Comparison of ENCODE assay signal across 9 cellular contexts in the genomic region with DNA sequence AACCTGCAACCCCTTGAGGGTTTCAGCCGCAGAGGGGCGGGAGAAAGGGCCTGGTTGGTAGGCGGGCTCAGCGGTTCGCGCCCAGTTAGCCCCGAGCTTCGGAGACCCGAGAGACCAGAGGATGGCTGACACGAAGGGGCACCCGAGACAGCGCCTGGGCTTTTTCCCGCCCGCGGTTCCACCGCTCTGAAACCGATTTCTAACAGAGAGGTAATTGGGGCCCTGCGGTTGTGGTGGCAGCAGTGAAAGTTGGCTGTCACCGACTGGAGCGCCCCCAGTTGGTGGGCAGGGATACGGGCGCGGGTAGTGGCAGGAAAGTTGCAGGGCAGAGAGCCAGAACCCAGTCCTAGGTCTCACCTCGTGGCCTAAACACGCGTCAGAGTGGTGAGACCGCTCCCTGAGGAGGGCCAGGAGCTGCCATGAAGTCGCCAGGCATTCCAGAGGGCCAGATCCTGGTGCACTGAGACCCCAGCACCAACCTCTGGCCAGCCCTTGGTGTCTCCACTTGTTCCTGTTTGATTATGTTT. TPM values are rescaled to one million over a fixed set of nuclear protein-coding genes. Genes with fewer than 3 reads are reported as not detected.
DNase-seq lines count a peak whose midpoint lies in the region; ATAC-seq, FAIRE-seq and TF ChIP-seq lines count a peak whose summit lies in the region.
"Had no signal": no experiment of that assay in that cellular context is flagged by ENCODE, and none has a peak within 500 bp of the region (broad histone marks: within the 10 kb centered on the region; RNA-seq: fewer than 3 reads in every experiment).

No MANE protein-coding gene starts in this region.

- H3K9ac ChIP-seq in endothelial cell of umbilical vein (replicated peaks; ENCODE audit: extremely low read depth, insufficient read depth, low read length) (peak overlapping the region; percentile 76), muscle layer of colon (ENCODE audit: low read length) (peak overlapping the region; percentile 67)

- H3K36me3 ChIP-seq in endothelial cell of umbilical vein (ENCODE audit: control insufficient read depth in 2 of 2, extremely low read depth in 1 of 2, insufficient read depth in 2 of 2, low read length in 2 of 2) (peaks cover 7 to 11% of the 10 kb centered on the region in 2 experiments), muscle layer of colon (ENCODE audit: insufficient read depth, low read length) (peaks cover 8% of the 10 kb centered on the region)

- no peaks in the 10 kb centered on the region for H3K79me2 ChIP-seq in endothelial cell of umbilical vein (ENCODE audit: control insufficient read depth, insufficient read depth, low read length)

- POLR2A ChIA-PET in endothelial cell of umbilical vein (lab: Charles Lee): interaction anchor here (0.6 to 1.5 kb wide), 2 partner anchors 23 to 88 kb away, joined by 3 to 4 read pairs; a partner anchor contains a TSS

- peak; percentile 62 for ATAC-seq in GM19438 (IDR thresholded peaks at IDR 0.05; ENCODE audit: low read depth, unreplicated experiment)
- ATAC-seq in HG03571 (IDR thresholded peaks at IDR 0.05; ENCODE audit: unreplicated experiment): peak; percentile 57

- no peaks in the 10 kb centered on the region for H4K20me1 ChIP-seq in endothelial cell of umbilical vein (replicated peaks; ENCODE audit: control insufficient read depth, extremely low read depth, insufficient read depth, low read length)

- H3K27me3 ChIP-seq in endothelial cell of umbilical vein (ENCODE audit: control insufficient read depth in 2 of 2, insufficient read depth in 2 of 2, low read length in 2 of 2): no peaks in the 10 kb centered on the region
- no peaks in the 10 kb centered on the region for H3K27me3 ChIP-seq in muscle layer of colon (ENCODE audit: control insufficient read depth in 1 of 2, insufficient read depth in 2 of 2, low read length in 2 of 2)

- DNase-seq in CD1c-positive myeloid dendritic cell (ENCODE audit: extremely low spot score): peak; percentile 83
- peak; percentile 83 for DNase-seq in NOMO-1 treated with DMSO at 0.1 percent for 48 hours (lab: John Stamatoyannopoulos, UW; ENCODE audit: unreplicated experiment)
- peak; percentile 81 for DNase-seq in activated CD8-positive, alpha-beta memory T cell treated with anti-CD3 and anti-CD28 coated beads, Interleukin-2, amount 50 U/mL, for 4 hours
- peak; percentile 87 for DNase-seq in endothelial cell of umbilical vein (ENCODE audit: low read depth, low spot score)
- peak; percentile 60 to 76 for DNase-seq in stimulated activated CD8-positive, alpha-beta memory T cell treated with anti-CD3 and anti-CD28 coated beads, Interleukin-7, amount 100 ng/mL, for 4 hours (ENCODE audit: low read depth in 2 of 2)

- H3K9me3 ChIP-seq in endothelial cell of umbilical vein (replicated peaks; ENCODE audit: control insufficient read depth, insufficient read depth, low read length): no peaks in the 10 kb centered on the region
- H3K9me3 ChIP-seq in muscle layer of colon (ENCODE audit: low read length): no peaks in the 10 kb centered on the region

- peak overlapping the region; percentile 88 for H3K4me2 ChIP-seq in endothelial cell of umbilical vein (ENCODE audit: insufficient read depth, low read length)

- H3K9me1 ChIP-seq in endothelial cell of umbilical vein (replicated peaks; ENCODE audit: control insufficient read depth, extremely low read depth, insufficient read depth, low read length): no peaks in the 10 kb centered on the region

- H3K4me3 ChIP-seq in endothelial cell of umbilical vein (replicated peaks in 1 of 3; ENCODE audit: insufficient read depth in 1 of 3, low read depth in 1 of 3, low read length in 3 of 3) (peak overlapping the region; percentile 56 to 76 (median 61)), muscle layer of colon (ENCODE audit: low read depth in 1 of 2, low read length in 2 of 2) (peak overlapping the region; percentile 60 to 69)

- intact Hi-C loops in endothelial cell of umbilical vein (cut with micrococcal nuclease): loop anchor here (1.0 kb wide), 1 partner anchor 15 kb away; a partner anchor contains a TSS

- dilution Hi-C loops in endothelial cell of umbilical vein (cut with MboI; ENCODE audit: extremely low pct_ligation_motif_present, low sequenced_read_pairs): no loop called here

- TSS peak; percentile 34 for BruUV-seq in endothelial cell of umbilical vein (replicated peaks; lab: Mats Ljungman, UMichigan)

- no peak for TF ChIP-seq POLR2A in endothelial cell of umbilical vein (IDR thresholded peaks at IDR 0.05; ENCODE audit: low read depth, low read length)

- H3K4me1 ChIP-seq in endothelial cell of umbilical vein (ENCODE audit: control insufficient read depth, extremely low read depth, insufficient read depth, low read length): peaks cover 3% of the 10 kb centered on the region
- H3K4me1 ChIP-seq in muscle layer of colon (ENCODE audit: insufficient read depth, low read length): peaks cover 7% of the 10 kb centered on the region

- no peak for FAIRE-seq in endothelial cell of umbilical vein (lab: Jason Lieb, UNC)

- peak; percentile 77 to 89 for TF ChIP-seq CTCF in endothelial cell of umbilical vein (IDR thresholded peaks at IDR 0.05; ENCODE audit: extremely low read depth in 1 of 2, insufficient read depth in 1 of 2, low read depth in 1 of 2, low read length in 2 of 2)

- CTCF ChIA-PET in endothelial cell of umbilical vein (lab: Charles Lee): interaction anchor here (0.6 to 2.8 kb wide), 9 partner anchors 9 to 301 kb away, joined by 3 to 24 read pairs (median 4); a partner anchor contains a TSS

- H2AFZ ChIP-seq in endothelial cell of umbilical vein (ENCODE audit: low read depth, low read length): peak overlapping the region; percentile 96

- H3K27ac ChIP-seq in endothelial cell of umbilical vein (ENCODE audit: insufficient read depth, low read depth, low read length): peak overlapping the region; percentile 48
- peak overlapping the region; percentile 81 for H3K27ac ChIP-seq in muscle layer of colon (ENCODE audit: low read depth, low read length)
- H3K27ac ChIP-seq: VCaP had no signal

TF ChIP-seq in endothelial cell of umbilical vein, 7 proteins besides CTCF, POLR2A, EP300 and RAD21:
- TF ChIP-seq EZH2 (IDR thresholded peaks at IDR 0.05; ENCODE audit: borderline replicate concordance, low read depth, low read length, severe bottlenecking) (no peak), POLR2AphosphoS5 (IDR thresholded peaks at IDR 0.05; ENCODE audit: insufficient read depth, low read depth, low read length) (peak; percentile 27)
TF ChIP-seq in endothelial cell of umbilical vein: peak in this region for 1.

RNA-seq across cellular contexts. Expression of a gene that starts 0.6 kb away (rescaled TPM):
- 2.4 and 3.6 TPM in 2 replicates for total RNA-seq in endothelial cell of umbilical vein
- 2.9 and 3.1 TPM in 2 replicates for polyA plus RNA-seq in endothelial cell of umbilical vein
- 1.7 and 1.8 TPM in 2 replicates for polyA plus RNA-seq in endothelial cell of umbilical vein (2011; cell fraction: cytosol; rRNA removed)
- 4.1 and 7.0 TPM in 2 replicates for polyA plus RNA-seq in endothelial cell of umbilical vein (2011; cell fraction: nucleus; rRNA removed)
- 1.1 and 1.6 TPM in 2 replicates for polyA plus RNA-seq in endothelial cell of umbilical vein (2012)
- polyA minus RNA-seq in endothelial cell of umbilical vein: 6.9 and 9.4 TPM in 2 replicates
- polyA minus RNA-seq in endothelial cell of umbilical vein (2011; cell fraction: cytosol; rRNA and poly(A)+ RNA removed): 3.9 TPM
- 1.8 and 2.7 TPM in 2 replicates for polyA minus RNA-seq in endothelial cell of umbilical vein (2011; cell fraction: nucleus; rRNA and poly(A)+ RNA removed)

RNA-seq across cellular contexts. Expression of a gene that starts 14.8 kb away (rescaled TPM):
- 897 and 970 TPM in 2 replicates for total RNA-seq in endothelial cell of umbilical vein
- polyA plus RNA-seq in endothelial cell of umbilical vein: 1,481 and 1,573 TPM in 2 replicates
- polyA plus RNA-seq in endothelial cell of umbilical vein (2011; cell fraction: cytosol; rRNA removed): 2,189 and 2,672 TPM in 2 replicates
- polyA plus RNA-seq in endothelial cell of umbilical vein (2011; cell fraction: nucleus; rRNA removed): 661 and 734 TPM in 2 replicates
- polyA plus RNA-seq in endothelial cell of umbilical vein (2012): 889 and 1,037 TPM in 2 replicates
- polyA minus RNA-seq in endothelial cell of umbilical vein: 468 and 471 TPM in 2 replicates
- polyA minus RNA-seq in endothelial cell of umbilical vein (2011; cell fraction: cytosol; rRNA and poly(A)+ RNA removed): 249 TPM
- polyA minus RNA-seq in endothelial cell of umbilical vein (2011; cell fraction: nucleus; rRNA and poly(A)+ RNA removed): 84.4 and 109 TPM in 2 replicates

RNA-seq across cellular contexts. Expression of a gene that starts 22.7 kb away (rescaled TPM):
- total RNA-seq in endothelial cell of umbilical vein: 0.12 TPM in 1 of 2 replicates, not detected in the other
- polyA plus RNA-seq in endothelial cell of umbilical vein: 0.05 TPM in 1 of 2 replicates, not detected in the other
- 0.03 TPM in 1 of 2 replicates, not detected in the other for polyA plus RNA-seq in endothelial cell of umbilical vein (2011; cell fraction: cytosol; rRNA removed)
- 0.13 and 0.24 TPM in 2 replicates for polyA plus RNA-seq in endothelial cell of umbilical vein (2011; cell fraction: nucleus; rRNA removed)
- not detected in 2 replicates for polyA plus RNA-seq in endothelial cell of umbilical vein (2012)
- polyA minus RNA-seq in endothelial cell of umbilical vein: 0.29 TPM in 1 of 2 replicates, not detected in the other
- polyA minus RNA-seq in endothelial cell of umbilical vein (2011; cell fraction: cytosol; rRNA and poly(A)+ RNA removed): not detected
- polyA minus RNA-seq in endothelial cell of umbilical vein (2011; cell fraction: nucleus; rRNA and poly(A)+ RNA removed): 0.48 TPM in 1 of 2 replicates, not detected in the other

RNA-seq across cellular contexts. Expression of a gene that starts 23.0 kb away (rescaled TPM):
- 17.8 and 19.7 TPM in 2 replicates for total RNA-seq in endothelial cell of umbilical vein
- polyA plus RNA-seq in endothelial cell of umbilical vein: 3.6 and 5.2 TPM in 2 replicates
- 3.6 and 3.7 TPM in 2 replicates for polyA plus RNA-seq in endothelial cell of umbilical vein (2011; cell fraction: cytosol; rRNA removed)
- polyA plus RNA-seq in endothelial cell of umbilical vein (2011; cell fraction: nucleus; rRNA removed): 16.0 and 18.6 TPM in 2 replicates
- polyA plus RNA-seq in endothelial cell of umbilical vein (2012): 2.8 and 5.2 TPM in 2 replicates
- 5.0 and 11.6 TPM in 2 replicates for polyA minus RNA-seq in endothelial cell of umbilical vein
- polyA minus RNA-seq in endothelial cell of umbilical vein (2011; cell fraction: cytosol; rRNA and poly(A)+ RNA removed): 28.8 TPM
- polyA minus RNA-seq in endothelial cell of umbilical vein (2011; cell fraction: nucleus; rRNA and poly(A)+ RNA removed): 11.1 and 15.1 TPM in 2 replicates

RNA-seq across cellular contexts. Expression of a gene that starts 31.1 kb away (rescaled TPM):
- 757 and 857 TPM in 2 replicates for total RNA-seq in endothelial cell of umbilical vein
- polyA plus RNA-seq in endothelial cell of umbilical vein: 115 and 140 TPM in 2 replicates
- polyA plus RNA-seq in endothelial cell of umbilical vein (2011; cell fraction: cytosol; rRNA removed): 269 and 285 TPM in 2 replicates
- 234 and 279 TPM in 2 replicates for polyA plus RNA-seq in endothelial cell of umbilical vein (2011; cell fraction: nucleus; rRNA removed)
- polyA plus RNA-seq in endothelial cell of umbilical vein (2012): 641 and 690 TPM in 2 replicates
- 77.7 and 99.2 TPM in 2 replicates for polyA minus RNA-seq in endothelial cell of umbilical vein
- 100 TPM for polyA minus RNA-seq in endothelial cell of umbilical vein (2011; cell fraction: cytosol; rRNA and poly(A)+ RNA removed)
- polyA minus RNA-seq in endothelial cell of umbilical vein (2011; cell fraction: nucleus; rRNA and poly(A)+ RNA removed): 46.9 and 89.9 TPM in 2 replicates

Comparison
In these comparisons a context has a peak if more than half of its experiments do, and no peak if none do; other contexts are left out.
1. Peak in every context shown above with its lines: DNase-seq, ATAC-seq, H3K4me3 ChIP-seq and H3K27ac ChIP-seq.